ENCODE assay signal across 10 cellular contexts in the genomic region with DNA sequence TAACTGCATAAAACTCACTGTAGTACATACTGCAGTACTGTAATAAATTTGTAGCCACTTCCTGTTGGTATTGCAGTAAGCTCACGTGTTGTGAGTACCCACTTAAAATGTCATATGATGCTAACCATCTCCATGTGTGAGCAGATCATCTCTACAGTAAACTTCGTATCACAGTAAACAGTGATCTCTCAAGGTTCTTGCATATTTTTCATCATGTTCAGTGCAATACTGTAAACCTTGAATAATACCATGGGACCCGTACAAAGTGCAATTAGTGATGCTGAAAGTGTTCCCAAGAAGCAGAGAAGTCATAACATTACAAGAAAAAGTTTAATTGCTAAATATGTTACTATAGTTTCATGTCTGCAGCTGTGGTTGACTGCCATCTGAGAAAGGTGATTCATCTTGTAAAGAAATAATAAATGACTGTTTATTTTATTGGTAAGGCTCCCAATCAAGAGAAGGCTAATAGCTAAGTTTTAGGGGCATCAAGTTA.
DNase-seq lines count a peak whose midpoint lies in the region; ATAC-seq, FAIRE-seq and TF ChIP-seq lines count a peak whose summit lies in the region.
"Had no signal": no experiment of that assay in that cellular context is flagged by ENCODE, and none has a peak within 500 bp of the region (broad histone marks: within the 10 kb centered on the region; RNA-seq: fewer than 3 reads in every experiment).

No MANE protein-coding gene starts in this region.

- TF ChIP-seq POLR2A in GM12891 (IDR thresholded peaks at IDR 0.05; ENCODE audit: low read depth, low read length) = no peak

- H3K4me2 ChIP-seq in mesenchymal stem cell (ENCODE audit: low read length, poor library complexity, severe bottlenecking) = no peak overlapping the region

- H2AFZ ChIP-seq in mesenchymal stem cell (ENCODE audit: low read depth, low read length) = no peak overlapping the region

- H3K4me1 ChIP-seq in mesenchymal stem cell (ENCODE audit: control insufficient read depth, insufficient read depth, low read depth, low read length) = no peaks in the 10 kb centered on the region

- H4K91ac ChIP-seq in mesenchymal stem cell (ENCODE audit: low read length) = no peak overlapping the region

- no peak for DNase-seq in GM12891 (ENCODE audit: insufficient read length, low spot score)
- peak; percentile 59 for DNase-seq in mesenchymal stem cell
- no peak for DNase-seq in hypothalamus (lab: John Stamatoyannopoulos, UW)
- no peak for DNase-seq in activated CD8-positive, alpha-beta memory T cell treated with anti-CD3 and anti-CD28 coated beads, Interleukin-2, amount 50 U/mL, for 4 hours
- no peak for DNase-seq in substantia nigra (lab: John Stamatoyannopoulos, UW)
- DNase-seq: transverse colon had no signal

- no peak overlapping the region for H3K23ac ChIP-seq in mesenchymal stem cell (ENCODE audit: low read length in 2 of 2)

- H2BK5ac ChIP-seq in mesenchymal stem cell (ENCODE audit: low read depth, low read length, poor library complexity, severe bottlenecking) = no peak overlapping the region

- H3K27ac ChIP-seq in mesenchymal stem cell (ENCODE audit: low read length, poor library complexity, severe bottlenecking) = no peak overlapping the region
- no peak overlapping the region for H3K27ac ChIP-seq in substantia nigra (ENCODE audit: low read depth, low read length, poor library complexity, severe bottlenecking)
- H3K27ac ChIP-seq: transverse colon had no signal

- H3K4ac ChIP-seq in mesenchymal stem cell (ENCODE audit: low read depth in 1 of 2, low read length in 2 of 2) = no peak overlapping the region

- 72% methylated on average over 3 of the region's 3 CpGs for WGBS in mesenchymal stem cell

- no peak overlapping the region for H2BK12ac ChIP-seq in mesenchymal stem cell (ENCODE audit: low read length in 2 of 2)

- no peak overlapping the region for H4K8ac ChIP-seq in mesenchymal stem cell (ENCODE audit: low read length)

- no peak overlapping the region for H3K18ac ChIP-seq in mesenchymal stem cell (ENCODE audit: low read depth in 1 of 2, low read length in 2 of 2)

- peak; percentile 70 for FAIRE-seq in GM12891 (lab: Jason Lieb, UNC)

- H3K36me3 ChIP-seq in mesenchymal stem cell (ENCODE audit: control insufficient read depth in 1 of 2, insufficient read depth in 2 of 2, low read depth in 1 of 2, low read length in 2 of 2) = no peaks in the 10 kb centered on the region
- H3K36me3 ChIP-seq: transverse colon had no signal

- ATAC-seq in GM21360 (IDR thresholded peaks at IDR 0.05; ENCODE audit: unreplicated experiment) (peak; percentile 73), HG03565 (IDR thresholded peaks at IDR 0.05; ENCODE audit: unreplicated experiment) (peak; percentile 63), HG03521 (IDR thresholded peaks at IDR 0.05; ENCODE audit: unreplicated experiment) (no peak)
- ATAC-seq: left lobe of liver had no signal

- H2BK120ac ChIP-seq in mesenchymal stem cell (ENCODE audit: low read depth, low read length) = no peak overlapping the region

- H3K79me1 ChIP-seq in mesenchymal stem cell (replicated peaks; ENCODE audit: low read length, poor library complexity, severe bottlenecking) = no peaks in the 10 kb centered on the region

- H3K14ac ChIP-seq in mesenchymal stem cell (ENCODE audit: low read length in 2 of 2) = no peak overlapping the region

- no peak overlapping the region for H2BK15ac ChIP-seq in mesenchymal stem cell (ENCODE audit: low read depth, poor library complexity, severe bottlenecking)

- H3K4me3 ChIP-seq in mesenchymal stem cell (ENCODE audit: insufficient read depth in 1 of 2, low read depth in 1 of 2, low read length in 2 of 2) = no peak overlapping the region
- H3K4me3 ChIP-seq: transverse colon had no signal

- no peaks in the 10 kb centered on the region for H3K9me3 ChIP-seq in mesenchymal stem cell (ENCODE audit: control insufficient read depth, low read length)
- H3K9me3 ChIP-seq: transverse colon had no signal

- no peak overlapping the region for H2AK5ac ChIP-seq in mesenchymal stem cell (ENCODE audit: low read length, severe bottlenecking)

- no peak overlapping the region for H3K9ac ChIP-seq in mesenchymal stem cell (ENCODE audit: low read length)

- H3K27me3 ChIP-seq in mesenchymal stem cell (ENCODE audit: control insufficient read depth in 1 of 2, insufficient read depth in 1 of 2, low read length in 2 of 2) = no peaks in the 10 kb centered on the region
- H3K27me3 ChIP-seq: transverse colon had no signal

TF ChIP-seq in GM12891, 5 proteins besides CTCF, POLR2A, EP300 and RAD21:
- TF ChIP-seq PAX5 (IDR thresholded peaks at IDR 0.05; ENCODE audit: insufficient read depth, low read length, severe bottlenecking) (no peak), SPI1 (IDR thresholded peaks at IDR 0.05; ENCODE audit: low read depth, low read length) (0 out of 2 replicates have a peak, but pooled peaks have one; percentile 10)
